ENCODE assay signal across 8 cellular contexts in genomic region chr17:9402590-9403199, GRCh38.
DNase-seq lines count a peak whose midpoint lies in the region; ATAC-seq, FAIRE-seq and TF ChIP-seq lines count a peak whose summit lies in the region.

No MANE protein-coding gene starts in this region.

- TF ChIP-seq CTCF in heart left ventricle (IDR thresholded peaks at IDR 0.05) (peak in 7 of 12 donors; percentile 13 to 39 (median 35)), astrocyte (IDR thresholded peaks at IDR 0.05; ENCODE audit: insufficient read depth, low read depth, low read length) (peak; percentile 24), lower lobe of right lung (IDR thresholded peaks at IDR 0.05) (peak; percentile 23), RWPE1 (conservative IDR thresholded peaks at IDR 0.05; ENCODE audit: low read depth) (no peak)

- POLR2A ChIA-PET in RWPE1 (lab: Yijun Ruan, JAX; ENCODE audit: low non-redundant PET), result no interaction called here

- no peak overlapping the region for H3K4me3 Mint-ChIP-seq in astrocyte (ENCODE audit: unreplicated experiment)

- no peaks in the 10 kb centered on the region for H3K9me3 Mint-ChIP-seq in astrocyte (ENCODE audit: unreplicated experiment)

- no peak overlapping the region for H3K9ac ChIP-seq in astrocyte (ENCODE audit: low read length)

- FAIRE-seq in astrocyte (lab: Jason Lieb, UNC), result peak; percentile 45

- peaks cover 13% of the 10 kb centered on the region for H3K36me3 Mint-ChIP-seq in astrocyte (ENCODE audit: low read depth, unreplicated experiment)

- CTCF ChIA-PET in RWPE1 (lab: Yijun Ruan, JAX), result interaction anchor here (0.6 kb wide), 1 partner anchor 17 kb away, joined by 3 read pairs; no protein-coding TSS in a partner anchor

- no peaks in the 10 kb centered on the region for H3K9me3 ChIP-seq in heart left ventricle
- no peaks in the 10 kb centered on the region for H3K9me3 ChIP-seq in astrocyte (ENCODE audit: insufficient read depth, low read depth, low read length)
- H3K9me3 ChIP-seq in lower lobe of right lung, result no peaks in the 10 kb centered on the region

- no peak overlapping the region for H3K4me2 ChIP-seq in astrocyte (ENCODE audit: low read length)

- ATAC-seq in heart left ventricle (no peak), Right ventricle myocardium inferior (no peak), lower lobe of right lung (no peak), HG03565 (IDR thresholded peaks at IDR 0.05; ENCODE audit: unreplicated experiment) (no peak)

- peaks cover 27% of the 10 kb centered on the region for H3K4me1 Mint-ChIP-seq in astrocyte (ENCODE audit: low read depth, unreplicated experiment)

- WGBS in heart left ventricle, 4 donors, result 92 to 95% (median 94%) methylated on average over 9 of the region's 9 CpGs

- DNase-seq in heart left ventricle, result no peak
- no peak for DNase-seq in Right ventricle myocardium inferior (ENCODE audit: missing footprints)
- DNase-seq in NCI-H226, result peak; percentile 26
- no peak for DNase-seq in astrocyte (ENCODE audit: low read depth)
- DNase-seq in lower lobe of right lung, result no peak
- no peak for DNase-seq in NCI-H128 (lab: John Stamatoyannopoulos, UW; ENCODE audit: unreplicated experiment)
- DNase-seq in RWPE1 (ENCODE audit: low spot score), result no peak

- H3K27me3 Mint-ChIP-seq in astrocyte (ENCODE audit: low read depth, unreplicated experiment), result no peaks in the 10 kb centered on the region

- H3K4me3 ChIP-seq in heart left ventricle (no peak overlapping the region), astrocyte (ENCODE audit: insufficient read depth, low read depth, low read length) (no peak overlapping the region), lower lobe of right lung (no peak overlapping the region)

- H3K27ac ChIP-seq in heart left ventricle (no peak overlapping the region), astrocyte (ENCODE audit: low read depth, low read length) (no peak overlapping the region), lower lobe of right lung (no peak overlapping the region), RWPE1 (no peak overlapping the region)

- H3K27me3 ChIP-seq in heart left ventricle, result no peaks in the 10 kb centered on the region
- H3K27me3 ChIP-seq in astrocyte (ENCODE audit: insufficient read depth, low read length), result no peaks in the 10 kb centered on the region
- no peaks in the 10 kb centered on the region for H3K27me3 ChIP-seq in lower lobe of right lung (ENCODE audit: low read depth)

- H3K4me1 ChIP-seq in heart left ventricle, result peaks cover 0 to 7% (median 0%) of the 10 kb centered on the region in 12 donors
- H3K4me1 ChIP-seq in astrocyte (ENCODE audit: insufficient read depth, low read length), result peaks cover 8% of the 10 kb centered on the region
- H3K4me1 ChIP-seq in lower lobe of right lung, result no peaks in the 10 kb centered on the region

- no peak overlapping the region for H2AFZ ChIP-seq in astrocyte (ENCODE audit: low read depth, low read length)

- H3K36me3 ChIP-seq in heart left ventricle, result peaks cover 0 to 5% (median 0%) of the 10 kb centered on the region in 9 donors
- H3K36me3 ChIP-seq in astrocyte (ENCODE audit: insufficient read depth, low read length), result no peaks in the 10 kb centered on the region
- H3K36me3 ChIP-seq in lower lobe of right lung, result no peaks in the 10 kb centered on the region

- H3K27ac Mint-ChIP-seq in astrocyte (ENCODE audit: unreplicated experiment), result peak overlapping the region; percentile 78

- H4K20me1 ChIP-seq in astrocyte (ENCODE audit: insufficient read depth, low read length), result no peaks in the 10 kb centered on the region

- no peak for TF ChIP-seq POLR2A in heart left ventricle (IDR thresholded peaks at IDR 0.05)

- intact Hi-C loops in heart left ventricle (cut with DNase I) (no loop called here), Right ventricle myocardium inferior (cut with DNase I) (no loop called here), lower lobe of right lung (cut with DNase I) (no loop called here)

- H3K79me2 ChIP-seq in astrocyte (ENCODE audit: insufficient read depth, low read length), result no peaks in the 10 kb centered on the region
